7 cellular contexts compared by ENCODE assay signal in genomic region chr12:89707992-89708792, GRCh38. TPM values are rescaled to one million over a fixed set of nuclear protein-coding genes. Genes with fewer than 3 reads are reported as not detected.
A peak's percentile ranks its signal among the peaks of the same experiment; 100 is the strongest.
DNase-seq lines count a peak whose midpoint lies in the region; ATAC-seq and TF ChIP-seq lines count a peak whose summit lies in the region.

No MANE protein-coding gene starts in this region.

- H3K27me3 ChIP-seq in colonic mucosa (no peaks in the 10 kb centered on the region), right lobe of liver (peaks cover 0 to 4% of the 10 kb centered on the region in 2 donors)

- H3K36me3 ChIP-seq in colonic mucosa (no peaks in the 10 kb centered on the region), right lobe of liver (no peaks in the 10 kb centered on the region)

- peak overlapping the region; percentile 95 for H3K27ac ChIP-seq in VCaP
- peak overlapping the region; percentile 99 for H3K27ac ChIP-seq in colonic mucosa
- peak overlapping the region; percentile 98 to 100 (median 99) for H3K27ac ChIP-seq in right lobe of liver

- H3K9ac ChIP-seq in colonic mucosa (ENCODE audit: low read depth in 2 of 2, low read length in 2 of 2), result peak overlapping the region; percentile 86 to 96

- intact Hi-C loops in colonic mucosa (cut with DNase I) (no loop called here), right lobe of liver (cut with DNase I) (no loop called here)

- peak overlapping the region; percentile 86 for H3K4me3 ChIP-seq in colonic mucosa
- H3K4me3 ChIP-seq in right lobe of liver, result peak overlapping the region; percentile 81 to 89 (median 82)

- WGBS in right lobe of liver (ENCODE audit: insufficient coverage, low coverage, low lambda C conversion rate, missing lambda C conversion rate), result 2% methylated on average over 11 of the region's 87 CpGs

- DNase-seq in colonic mucosa, result peak; percentile 46
- DNase-seq in right lobe of liver, result peak; percentile 54 to 71 (median 63)
- DNase-seq in stimulated activated CD8-positive, alpha-beta memory T cell treated with anti-CD3 and anti-CD28 coated beads, Interleukin-12 subunit alpha, Interleukin-12 subunit beta, amount 100 ng/mL, for 24 hours (ENCODE audit: extremely low read depth), result peak; percentile 9
- DNase-seq in SKM-1 treated with dmso at 0.1 percent for 144 hours (lab: John Stamatoyannopoulos, UW; ENCODE audit: unreplicated experiment), result no peak

- H3K4me1 ChIP-seq in colonic mucosa (peaks cover 4% of the 10 kb centered on the region), right lobe of liver (peaks cover 0 to 12% (median 4%) of the 10 kb centered on the region in 4 donors)

- no peak for TF ChIP-seq POLR2A in right lobe of liver (IDR thresholded peaks at IDR 0.05)

- ATAC-seq in GM18867 (IDR thresholded peaks at IDR 0.05; ENCODE audit: unreplicated experiment) (peak; percentile 1), HG03571 (IDR thresholded peaks at IDR 0.05; ENCODE audit: unreplicated experiment) (peak; percentile 0), right lobe of liver (peak in 1 of 4 donors; percentile 0)

- H3K9me3 ChIP-seq in colonic mucosa (no peaks in the 10 kb centered on the region), right lobe of liver (no peaks in the 10 kb centered on the region)

- TF ChIP-seq CTCF in VCaP (conservative IDR thresholded peaks at IDR 0.05) (no peak), colonic mucosa (IDR thresholded peaks at IDR 0.05) (no peak), right lobe of liver (IDR thresholded peaks at IDR 0.05) (no peak)

RNA-seq across cellular contexts. Expression of gene ATP2B1, which starts 0.4 kb away (rescaled TPM):
- total RNA-seq in colonic mucosa, result 10 to 100 TPM; 46.9 to 59.8 TPM
- total RNA-seq in right lobe of liver, result 10 to 100 TPM; 10.4 to 23.9 (median 17.6) TPM
